Comparison of ENCODE assay signal across 24 cellular contexts in genomic region chr1:85839459-85839858, GRCh38.
"Had no signal": no experiment of that assay in that cellular context is flagged by ENCODE, and none has a peak within 500 bp of the region (broad histone marks: within the 10 kb centered on the region; RNA-seq: fewer than 3 reads in every experiment).

No MANE protein-coding gene starts in this region.

- ATAC-seq: natural killer cell treated with Interleukin-12 subunit alpha and Interleukin-12 subunit beta and Interleukin-15 and Interleukin-18, amount 100 ng/mL, for 72 hours; pancreas; psoas muscle; right cardiac atrium; right lobe of liver; stimulated activated effector memory CD8-positive, alpha-beta T cell treated with anti-CD3 and anti-CD28 coated beads, Interleukin-12 subunit alpha, Interleukin-12 subunit beta, amount 100 ng/mL, for 72 hours; stimulated activated naive B cell treated with anti-CD40 and anti-IgM and Interleukin-4, amounts not matched to agents 10 μg/mL and 1 μg/mL and 100 μg/mL, for 72 hours had no signal

- H3K4me3 ChIP-seq: pancreas, psoas muscle, right lobe of liver, sigmoid colon, stomach, thoracic aorta, thyroid gland, tibial nerve, upper lobe of left lung, vagina had no signal

- DNase-seq: nephron progenitor cell; nucleus accumbens; pancreas; psoas muscle; right cardiac atrium; right lobe of liver; sigmoid colon; small intestine; stimulated activated CD4-positive, alpha-beta T cell treated with anti-CD3 and anti-CD28 coated beads, Interleukin-15, amount 100 ng/mL, for 24 hours; stimulated activated CD4-positive, alpha-beta T cell treated with anti-CD3 and anti-CD28 coated beads, Interleukin-2, amount 100 ng/mL, for 24 hours; stimulated activated CD4-positive, alpha-beta T cell treated with anti-CD3 and anti-CD28 coated beads, Interleukin-2, amount 100 ng/mL, for 48 hours; stimulated activated CD4-positive, alpha-beta T cell treated with anti-CD3 and anti-CD28 coated beads, Interleukin-4, amount 100 ng/mL, for 24 hours; stimulated activated naive B cell treated with anti-CD40 and anti-IgM and Interleukin-4, amounts not matched to agents 10 μg/mL and 1 μg/mL and 100 μg/mL, for 72 hours; stimulated activated naive CD4-positive, alpha-beta T cell treated with Interleukin-2 at 50 U/mL for 16 hours; stomach; thyroid gland; trophoblast cell; upper lobe of left lung had no signal

- H3K36me3 ChIP-seq: neutrophil, pancreas, right lobe of liver, sigmoid colon, stomach, thoracic aorta, thyroid gland, tibial nerve, upper lobe of left lung, vagina had no signal

- H3K27ac ChIP-seq: neutrophil, pancreas, psoas muscle, right lobe of liver, sigmoid colon, stomach, thoracic aorta, thyroid gland, tibial nerve, upper lobe of left lung, vagina had no signal

- H3K9me3 ChIP-seq: neutrophil, pancreas, psoas muscle, right lobe of liver, sigmoid colon, stomach, thoracic aorta, thyroid gland, tibial nerve, upper lobe of left lung, vagina had no signal

- H3K4me1 ChIP-seq: pancreas, psoas muscle, right lobe of liver, sigmoid colon, stomach, upper lobe of left lung had no signal

- H3K27me3 ChIP-seq: neutrophil, pancreas, right lobe of liver, sigmoid colon, stomach, thyroid gland, tibial nerve, upper lobe of left lung, vagina had no signal
